ENCODE assay signal across 1 cellular context in the genomic region with DNA sequence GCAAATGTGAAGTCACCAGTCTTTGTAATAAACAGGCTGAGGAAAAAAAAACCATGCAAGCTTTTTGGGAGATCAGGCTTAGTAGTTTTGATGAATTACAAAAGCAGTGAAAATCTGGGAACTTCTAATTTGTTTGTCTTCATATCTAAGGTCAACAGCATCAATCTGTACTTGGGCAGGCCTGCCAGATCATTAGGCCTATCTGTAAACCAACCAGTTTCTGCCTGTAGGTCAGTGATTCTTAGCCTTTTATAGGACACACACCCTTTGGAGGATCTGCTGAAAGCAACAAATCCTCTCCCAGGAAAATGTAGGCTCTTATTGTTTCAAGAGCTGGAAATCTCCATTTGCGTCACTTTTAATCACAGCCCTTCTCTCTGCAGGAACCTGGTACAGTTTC.
TF ChIP-seq lines count a peak whose summit lies in the region.

No MANE protein-coding gene starts in this region.

TF ChIP-seq in H1, 55 proteins besides CTCF, POLR2A, EP300 and RAD21 (continued from another document):
- no peak for TF ChIP-seq TAF7 (optimal IDR thresholded peaks at IDR 0.05; ENCODE audit: borderline replicate concordance, low read depth, low read length)
- TF ChIP-seq KDM4A (IDR thresholded peaks at IDR 0.05; ENCODE audit: low read depth, low read length, severe bottlenecking): no peak
- no peak for TF ChIP-seq YY1 (IDR thresholded peaks at IDR 0.05; ENCODE audit: low read depth, low read length)
- TF ChIP-seq RXRA (IDR thresholded peaks at IDR 0.05; ENCODE audit: insufficient read depth, low read depth, low read length): no peak
TF ChIP-seq in H1: peak in this region for 0.
